In the genomic region with DNA sequence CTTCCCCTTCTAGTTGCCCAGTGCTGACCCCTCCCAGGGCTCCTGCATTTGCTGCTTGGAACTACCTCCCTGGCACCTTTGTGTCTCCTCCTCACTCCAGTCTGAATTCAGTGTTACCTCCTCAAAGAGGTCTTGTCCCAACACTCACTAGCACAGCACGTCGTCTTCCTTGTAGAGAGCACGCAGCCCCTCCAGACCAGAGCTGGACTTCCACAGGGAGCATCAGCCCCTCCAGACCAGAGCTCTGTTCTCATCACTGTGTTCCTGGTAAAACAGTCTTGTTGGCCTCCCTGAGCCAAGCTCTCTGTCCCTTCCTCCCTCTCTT, we compare ENCODE assay signal across 1 cellular context.
TF ChIP-seq lines count a peak whose summit lies in the region.

No MANE protein-coding gene starts in this region.

TF ChIP-seq in K562, 482 proteins besides CTCF, POLR2A, EP300 and RAD21:
- TF ChIP-seq XRCC5 (IDR thresholded peaks at IDR 0.05; ENCODE audit: low read depth, low read length) (no peak), SIX5 (IDR thresholded peaks at IDR 0.05; ENCODE audit: borderline replicate concordance in 1 of 2, insufficient read depth in 1 of 2, low read depth in 1 of 2, low read length in 2 of 2) (no peak), SRSF3 (IDR thresholded peaks at IDR 0.05; ENCODE audit: insufficient read depth, low read length) (no peak), TBL1XR1 (IDR thresholded peaks at IDR 0.05; ENCODE audit: low read length in 2 of 2) (no peak), MCM7 (IDR thresholded peaks at IDR 0.05) (no peak), MEF2D (tag; conservative IDR thresholded peaks at IDR 0.05; ENCODE audit: low read depth) (no peak), EGR1 (conservative IDR thresholded peaks at IDR 0.05) (no peak), BRD9 (IDR thresholded peaks at IDR 0.05; ENCODE audit: low read depth, partially characterized antibody) (no peak), XRCC4 (IDR thresholded peaks at IDR 0.05; ENCODE audit: extremely low read depth, insufficient read depth, insufficient read length) (no peak), ZFPM2 (CRISPR knock-in tag; IDR thresholded peaks at IDR 0.05) (no peak)
- TF ChIP-seq, protein P1, sequence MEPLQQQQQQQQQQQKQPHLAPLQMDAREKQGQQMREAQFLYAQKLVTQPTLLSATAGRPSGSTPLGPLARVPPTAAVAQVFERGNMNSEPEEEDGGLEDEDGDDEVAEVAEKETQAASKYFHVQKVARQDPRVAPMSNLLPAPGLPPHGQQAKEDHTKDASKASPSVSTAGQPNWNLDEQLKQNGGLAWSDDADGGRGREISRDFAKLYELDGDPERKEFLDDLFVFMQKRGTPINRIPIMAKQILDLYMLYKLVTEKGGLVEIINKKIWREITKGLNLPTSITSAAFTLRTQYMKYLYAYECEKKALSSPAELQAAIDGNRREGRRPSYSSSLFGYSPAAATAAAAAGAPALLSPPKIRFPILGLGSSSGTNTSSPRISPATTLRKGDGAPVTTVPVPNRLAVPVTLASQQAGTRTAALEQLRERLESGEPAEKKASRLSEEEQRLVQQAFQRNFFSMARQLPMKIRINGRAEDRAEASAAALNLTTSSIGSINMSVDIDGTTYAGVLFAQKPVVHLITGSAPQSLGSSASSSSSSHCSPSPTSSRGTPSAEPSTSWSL (CRISPR knock-in tag; IDR thresholded peaks at IDR 0.05; ENCODE audit: borderline replicate concordance), result no peak
- TF ChIP-seq, protein P2, sequence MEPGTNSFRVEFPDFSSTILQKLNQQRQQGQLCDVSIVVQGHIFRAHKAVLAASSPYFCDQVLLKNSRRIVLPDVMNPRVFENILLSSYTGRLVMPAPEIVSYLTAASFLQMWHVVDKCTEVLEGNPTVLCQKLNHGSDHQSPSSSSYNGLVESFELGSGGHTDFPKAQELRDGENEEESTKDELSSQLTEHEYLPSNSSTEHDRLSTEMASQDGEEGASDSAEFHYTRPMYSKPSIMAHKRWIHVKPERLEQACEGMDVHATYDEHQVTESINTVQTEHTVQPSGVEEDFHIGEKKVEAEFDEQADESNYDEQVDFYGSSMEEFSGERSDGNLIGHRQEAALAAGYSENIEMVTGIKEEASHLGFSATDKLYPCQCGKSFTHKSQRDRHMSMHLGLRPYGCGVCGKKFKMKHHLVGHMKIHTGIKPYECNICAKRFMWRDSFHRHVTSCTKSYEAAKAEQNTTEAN (CRISPR knock-in tag; IDR thresholded peaks at IDR 0.05), result no peak
- TF ChIP-seq, protein P3, sequence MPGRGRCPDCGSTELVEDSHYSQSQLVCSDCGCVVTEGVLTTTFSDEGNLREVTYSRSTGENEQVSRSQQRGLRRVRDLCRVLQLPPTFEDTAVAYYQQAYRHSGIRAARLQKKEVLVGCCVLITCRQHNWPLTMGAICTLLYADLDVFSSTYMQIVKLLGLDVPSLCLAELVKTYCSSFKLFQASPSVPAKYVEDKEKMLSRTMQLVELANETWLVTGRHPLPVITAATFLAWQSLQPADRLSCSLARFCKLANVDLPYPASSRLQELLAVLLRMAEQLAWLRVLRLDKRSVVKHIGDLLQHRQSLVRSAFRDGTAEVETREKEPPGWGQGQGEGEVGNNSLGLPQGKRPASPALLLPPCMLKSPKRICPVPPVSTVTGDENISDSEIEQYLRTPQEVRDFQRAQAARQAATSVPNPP (IDR thresholded peaks at IDR 0.05; ENCODE audit: borderline replicate concordance, insufficient read depth, insufficient read length), result no peak
- TF ChIP-seq, protein P4, sequence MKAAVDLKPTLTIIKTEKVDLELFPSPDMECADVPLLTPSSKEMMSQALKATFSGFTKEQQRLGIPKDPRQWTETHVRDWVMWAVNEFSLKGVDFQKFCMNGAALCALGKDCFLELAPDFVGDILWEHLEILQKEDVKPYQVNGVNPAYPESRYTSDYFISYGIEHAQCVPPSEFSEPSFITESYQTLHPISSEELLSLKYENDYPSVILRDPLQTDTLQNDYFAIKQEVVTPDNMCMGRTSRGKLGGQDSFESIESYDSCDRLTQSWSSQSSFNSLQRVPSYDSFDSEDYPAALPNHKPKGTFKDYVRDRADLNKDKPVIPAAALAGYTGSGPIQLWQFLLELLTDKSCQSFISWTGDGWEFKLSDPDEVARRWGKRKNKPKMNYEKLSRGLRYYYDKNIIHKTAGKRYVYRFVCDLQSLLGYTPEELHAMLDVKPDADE (conservative IDR thresholded peaks at IDR 0.05; ENCODE audit: control insufficient read depth, low read depth, low read length), result no peak
- TF ChIP-seq, protein P5, sequence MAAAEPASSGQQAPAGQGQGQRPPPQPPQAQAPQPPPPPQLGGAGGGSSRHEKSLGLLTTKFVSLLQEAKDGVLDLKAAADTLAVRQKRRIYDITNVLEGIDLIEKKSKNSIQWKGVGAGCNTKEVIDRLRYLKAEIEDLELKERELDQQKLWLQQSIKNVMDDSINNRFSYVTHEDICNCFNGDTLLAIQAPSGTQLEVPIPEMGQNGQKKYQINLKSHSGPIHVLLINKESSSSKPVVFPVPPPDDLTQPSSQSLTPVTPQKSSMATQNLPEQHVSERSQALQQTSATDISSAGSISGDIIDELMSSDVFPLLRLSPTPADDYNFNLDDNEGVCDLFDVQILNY (CRISPR knock-in tag; IDR thresholded peaks at IDR 0.05), result no peak
TF ChIP-seq in K562: peak in this region for 0.
